ENCODE assay signal across 8 cellular contexts in the genomic region with DNA sequence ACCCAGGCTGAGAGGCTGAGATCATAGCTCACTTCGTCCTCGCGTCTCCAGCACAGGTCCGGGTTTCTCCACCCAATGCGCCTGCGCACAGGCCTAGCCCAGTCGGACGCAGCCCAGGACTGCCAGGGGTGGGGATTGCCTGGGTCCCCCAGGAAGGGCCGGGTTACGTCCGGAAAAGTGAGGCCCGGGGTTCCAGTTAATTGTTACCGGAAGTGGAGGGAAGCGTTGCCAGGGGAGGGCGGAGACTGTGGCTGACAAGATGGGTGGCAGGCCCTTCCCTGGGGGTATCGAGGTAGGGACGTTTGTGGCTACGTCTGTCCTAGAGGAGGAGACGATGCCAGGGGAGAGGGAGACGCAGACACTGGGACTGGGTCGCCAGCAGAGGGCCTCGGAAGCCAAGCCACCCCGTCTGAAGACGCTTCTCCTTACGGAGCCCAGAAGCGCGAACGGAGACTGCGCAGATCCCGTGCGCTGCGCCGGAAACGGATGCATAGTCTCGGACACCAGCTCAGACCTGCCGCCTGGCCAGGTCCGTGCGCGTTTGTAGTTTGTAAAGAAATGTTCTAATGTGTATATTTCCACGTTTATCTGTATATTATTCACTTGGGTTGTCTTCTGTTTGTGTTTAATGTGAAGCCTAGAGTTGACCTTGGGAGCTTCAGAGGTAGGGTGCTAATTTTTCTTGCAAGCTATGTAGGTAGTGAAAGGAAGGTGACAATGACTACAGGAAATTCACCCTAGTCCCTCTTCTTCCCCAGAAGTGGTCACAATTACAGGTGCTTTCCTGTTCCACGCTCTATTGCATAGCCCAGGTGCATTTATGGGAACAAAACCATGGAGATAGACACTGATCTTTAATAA. TPM values are rescaled to one million over a fixed set of nuclear protein-coding genes. Genes with fewer than 3 reads are reported as not detected.
DNase-seq lines count a peak whose midpoint lies in the region; ATAC-seq and TF ChIP-seq lines count a peak whose summit lies in the region.

No MANE protein-coding gene starts in this region.

- H4K20me1 ChIP-seq in OCI-LY1 (ENCODE audit: insufficient read depth, low read length), result no peaks in the 10 kb centered on the region

- H3K27me3 ChIP-seq in HUES48 (ENCODE audit: control insufficient read depth, insufficient read depth, low read length) (no peaks in the 10 kb centered on the region), OCI-LY1 (ENCODE audit: insufficient read depth, low read length) (no peaks in the 10 kb centered on the region)

- in situ Hi-C loops in Caki2 (cut with HindIII; ENCODE audit: low pct_unique_long_range_greater_than_20kb, low sequenced_read_pairs), result no loop called here

- H3F3A ChIP-seq in OCI-LY1 (ENCODE audit: insufficient read depth, low read length), result peaks cover 12% of the 10 kb centered on the region; the same call in 1 of the 2 replicates

- H3K4me1 ChIP-seq in HUES48 (ENCODE audit: control insufficient read depth, insufficient read depth, low read length) (0 out of 2 replicates have a peak, but pooled peaks cover 2% of the 10 kb centered on the region), OCI-LY1 (ENCODE audit: insufficient read depth, low read length, severe bottlenecking) (peaks cover 62% of the 10 kb centered on the region)

- H2AFZ ChIP-seq in OCI-LY1 (ENCODE audit: low read length), result no peak overlapping the region

- peak; percentile 99 for DNase-seq in Caki2 (ENCODE audit: low read depth)
- peak; percentile 71 for DNase-seq in activated T-cell treated with anti-CD3 and anti-CD28 coated beads for 1 hour (ENCODE audit: low read depth)
- peak; percentile 87 for DNase-seq in epithelial cell of prostate (ENCODE audit: low read depth, low spot score)
- peak; percentile 92 for DNase-seq in mucosa of gallbladder (ENCODE audit: low spot score)
- peak; percentile 86 for DNase-seq in stimulated activated CD8-positive, alpha-beta memory T cell treated with anti-CD3 and anti-CD28 coated beads, Interleukin-4, amount 100 ng/mL, for 24 hours (ENCODE audit: low read depth)

- H3K36me3 ChIP-seq in HUES48 (ENCODE audit: control insufficient read depth, insufficient read depth, low read length), result peaks cover 33% of the 10 kb centered on the region
- peaks cover 42% of the 10 kb centered on the region for H3K36me3 ChIP-seq in OCI-LY1 (ENCODE audit: insufficient read depth, low read length)

- TF ChIP-seq CTCF in OCI-LY1 (IDR thresholded peaks at IDR 0.05; ENCODE audit: low read length), result peak; percentile 63

- H3K9me3 ChIP-seq in HUES48 (ENCODE audit: control insufficient read depth, insufficient read depth, low read length) (no peaks in the 10 kb centered on the region), OCI-LY1 (ENCODE audit: low read length) (no peaks in the 10 kb centered on the region)

- no peaks in the 10 kb centered on the region for H3K9me2 ChIP-seq in OCI-LY1 (ENCODE audit: low read depth, low read length)

- H3K27ac ChIP-seq in HUES48 (ENCODE audit: low read depth, low read length) (peak overlapping the region; percentile 83), OCI-LY1 (ENCODE audit: low read depth, low read length, poor library complexity, severe bottlenecking) (peak overlapping the region; percentile 89), epithelial cell of prostate (peak overlapping the region; percentile 84)

- H3K9ac ChIP-seq in HUES48 (ENCODE audit: low read depth, low read length), result peak overlapping the region; percentile 62
- H3K9ac ChIP-seq in OCI-LY1 (ENCODE audit: low read length), result peak overlapping the region; percentile 58

- H3K4me3 ChIP-seq in HUES48 (ENCODE audit: low read depth, low read length) (peak overlapping the region; percentile 66), OCI-LY1 (ENCODE audit: low read depth, low read length, poor library complexity, severe bottlenecking) (peak overlapping the region; percentile 57)

- 0 out of 2 replicates have a peak, but pooled peaks cover 6% of the 10 kb centered on the region for H3K79me2 ChIP-seq in OCI-LY1 (ENCODE audit: insufficient read depth, low read length)

- ATAC-seq in GM21381 (IDR thresholded peaks at IDR 0.05; ENCODE audit: unreplicated experiment), result peak; percentile 68

- H3K4me2 ChIP-seq in OCI-LY1 (ENCODE audit: low read length), result peak overlapping the region; percentile 79

RNA-seq across cellular contexts. Expression of a gene that starts 7.3 kb away (rescaled TPM):
- total RNA-seq in Caki2 (2014; rRNA removed; shearing (Covaris generic); ENCODE audit: low replicate concordance), result 18.3 and 19.9 TPM in 2 replicates
- 192 TPM for total RNA-seq in mucosa of gallbladder

RNA-seq across cellular contexts. Expression of a gene that starts 7.6 kb away (rescaled TPM):
- total RNA-seq in Caki2 (2014; rRNA removed; shearing (Covaris generic); ENCODE audit: low replicate concordance), result 36.4 and 59.2 TPM in 2 replicates
- total RNA-seq in mucosa of gallbladder, result 54.9 TPM

RNA-seq across cellular contexts. Expression of a gene that starts 32.4 kb away (rescaled TPM):
- not detected in 2 replicates for total RNA-seq in Caki2 (2014; rRNA removed; shearing (Covaris generic); ENCODE audit: low replicate concordance)
- total RNA-seq in mucosa of gallbladder, result not detected

Comparison
In these comparisons a context has a peak if more than half of its experiments do, and no peak if none do; other contexts are left out.
1. Peak in every context shown above with its lines: DNase-seq, ATAC-seq, H3K4me3 ChIP-seq and H3K27ac ChIP-seq.